1 cellular context compared by ENCODE assay signal in the genomic region with DNA sequence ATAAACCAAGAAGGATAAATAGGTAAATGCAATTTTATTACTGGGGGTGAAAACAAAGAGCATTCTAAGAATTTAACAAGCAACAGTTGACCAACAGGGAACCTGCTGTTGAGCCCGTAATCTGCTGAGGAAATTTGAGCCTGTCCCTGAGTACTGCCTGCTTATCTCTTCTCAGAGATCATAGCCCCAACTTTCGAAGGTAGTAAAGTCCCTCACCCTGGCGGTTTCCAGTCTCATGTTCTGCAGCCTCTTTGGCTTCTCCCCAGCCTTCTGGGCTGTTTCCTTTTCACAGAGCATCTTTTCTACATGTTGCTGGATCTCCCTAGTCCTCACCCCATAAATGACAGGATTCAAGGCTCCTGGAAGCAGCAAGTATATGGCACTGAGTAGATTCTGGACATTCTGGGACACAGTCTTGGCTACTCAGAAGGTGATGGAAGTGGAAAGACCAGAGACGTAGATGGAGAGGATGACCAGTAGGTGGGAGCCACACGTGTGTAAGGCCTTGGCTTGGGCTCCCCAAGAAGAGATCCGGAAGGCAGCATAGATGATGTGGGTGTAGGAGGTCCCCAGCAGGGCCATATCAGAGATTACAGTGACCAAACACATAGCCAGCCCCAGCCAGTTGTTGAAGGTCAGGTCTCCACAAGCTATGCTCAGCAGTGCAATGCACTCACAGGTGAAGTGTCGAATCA.
TF ChIP-seq lines count a peak whose summit lies in the region.

No MANE protein-coding gene starts in this region.

TF ChIP-seq in K562, 482 proteins besides CTCF, POLR2A, EP300 and RAD21 (continued from another document):
- peak in 1 of 2 experiments; percentile 42; a peak in 1 of 4 replicates for TF ChIP-seq RCOR1 (IDR thresholded peaks at IDR 0.05; ENCODE audit: borderline replicate concordance in 1 of 2, low read depth in 2 of 2, low read length in 2 of 2)
- 0 out of 2 replicates have a peak, but pooled peaks have one; percentile 42 for TF ChIP-seq SMARCE1 (IDR thresholded peaks at IDR 0.05)
- no peak; a peak in 2 of 4 replicates for TF ChIP-seq MAZ (CRISPR knock-in tag; conservative IDR thresholded peaks at IDR 0.05 in 1 of 2, IDR thresholded peaks at IDR 0.05 in 1 of 2)
- no peak for TF ChIP-seq TFAM (CRISPR knock-in tag; conservative IDR thresholded peaks at IDR 0.05)
- TF ChIP-seq ELF4 (CRISPR knock-in tag; IDR thresholded peaks at IDR 0.05): no peak
- no peak for TF ChIP-seq RBM17 (IDR thresholded peaks at IDR 0.05; ENCODE audit: borderline replicate concordance, low read depth, low read length)
- TF ChIP-seq ZNF696 (CRISPR knock-in tag; conservative IDR thresholded peaks at IDR 0.05): no peak
- TF ChIP-seq, protein P1, sequence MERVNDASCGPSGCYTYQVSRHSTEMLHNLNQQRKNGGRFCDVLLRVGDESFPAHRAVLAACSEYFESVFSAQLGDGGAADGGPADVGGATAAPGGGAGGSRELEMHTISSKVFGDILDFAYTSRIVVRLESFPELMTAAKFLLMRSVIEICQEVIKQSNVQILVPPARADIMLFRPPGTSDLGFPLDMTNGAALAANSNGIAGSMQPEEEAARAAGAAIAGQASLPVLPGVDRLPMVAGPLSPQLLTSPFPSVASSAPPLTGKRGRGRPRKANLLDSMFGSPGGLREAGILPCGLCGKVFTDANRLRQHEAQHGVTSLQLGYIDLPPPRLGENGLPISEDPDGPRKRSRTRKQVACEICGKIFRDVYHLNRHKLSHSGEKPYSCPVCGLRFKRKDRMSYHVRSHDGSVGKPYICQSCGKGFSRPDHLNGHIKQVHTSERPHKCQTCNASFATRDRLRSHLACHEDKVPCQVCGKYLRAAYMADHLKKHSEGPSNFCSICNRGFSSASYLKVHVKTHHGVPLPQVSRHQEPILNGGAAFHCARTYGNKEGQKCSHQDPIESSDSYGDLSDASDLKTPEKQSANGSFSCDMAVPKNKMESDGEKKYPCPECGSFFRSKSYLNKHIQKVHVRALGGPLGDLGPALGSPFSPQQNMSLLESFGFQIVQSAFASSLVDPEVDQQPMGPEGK (CRISPR knock-in tag; IDR thresholded peaks at IDR 0.05; ENCODE audit: borderline replicate concordance): no peak
- TF ChIP-seq BCOR (IDR thresholded peaks at IDR 0.05): no peak
- no peak for TF ChIP-seq CSDE1 (IDR thresholded peaks at IDR 0.05)
- TF ChIP-seq PRPF4 (IDR thresholded peaks at IDR 0.05; ENCODE audit: insufficient read depth, low read depth, low read length, poor library complexity, severe bottlenecking): no peak
- TF ChIP-seq, protein P2, sequence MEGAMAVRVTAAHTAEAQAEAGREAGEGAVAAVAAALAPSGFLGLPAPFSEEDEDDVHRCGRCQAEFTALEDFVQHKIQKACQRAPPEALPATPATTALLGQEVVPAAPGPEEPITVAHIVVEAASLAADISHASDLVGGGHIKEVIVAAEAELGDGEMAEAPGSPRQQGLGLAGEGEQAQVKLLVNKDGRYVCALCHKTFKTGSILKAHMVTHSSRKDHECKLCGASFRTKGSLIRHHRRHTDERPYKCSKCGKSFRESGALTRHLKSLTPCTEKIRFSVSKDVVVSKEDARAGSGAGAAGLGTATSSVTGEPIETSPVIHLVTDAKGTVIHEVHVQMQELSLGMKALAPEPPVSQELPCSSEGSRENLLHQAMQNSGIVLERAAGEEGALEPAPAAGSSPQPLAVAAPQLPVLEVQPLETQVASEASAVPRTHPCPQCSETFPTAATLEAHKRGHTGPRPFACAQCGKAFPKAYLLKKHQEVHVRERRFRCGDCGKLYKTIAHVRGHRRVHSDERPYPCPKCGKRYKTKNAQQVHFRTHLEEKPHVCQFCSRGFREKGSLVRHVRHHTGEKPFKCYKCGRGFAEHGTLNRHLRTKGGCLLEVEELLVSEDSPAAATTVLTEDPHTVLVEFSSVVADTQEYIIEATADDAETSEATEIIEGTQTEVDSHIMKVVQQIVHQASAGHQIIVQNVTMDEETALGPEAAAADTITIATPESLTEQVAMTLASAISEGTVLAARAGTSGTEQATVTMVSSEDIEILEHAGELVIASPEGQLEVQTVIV (CRISPR knock-in tag; IDR thresholded peaks at IDR 0.05; ENCODE audit: borderline replicate concordance): no peak
- TF ChIP-seq HDAC2 (IDR thresholded peaks at IDR 0.05): 0 out of 2 replicates have a peak, but pooled peaks have one; percentile 53
- no peak for TF ChIP-seq XRCC4 (IDR thresholded peaks at IDR 0.05; ENCODE audit: extremely low read depth, insufficient read depth, insufficient read length)
- TF ChIP-seq, protein P3, sequence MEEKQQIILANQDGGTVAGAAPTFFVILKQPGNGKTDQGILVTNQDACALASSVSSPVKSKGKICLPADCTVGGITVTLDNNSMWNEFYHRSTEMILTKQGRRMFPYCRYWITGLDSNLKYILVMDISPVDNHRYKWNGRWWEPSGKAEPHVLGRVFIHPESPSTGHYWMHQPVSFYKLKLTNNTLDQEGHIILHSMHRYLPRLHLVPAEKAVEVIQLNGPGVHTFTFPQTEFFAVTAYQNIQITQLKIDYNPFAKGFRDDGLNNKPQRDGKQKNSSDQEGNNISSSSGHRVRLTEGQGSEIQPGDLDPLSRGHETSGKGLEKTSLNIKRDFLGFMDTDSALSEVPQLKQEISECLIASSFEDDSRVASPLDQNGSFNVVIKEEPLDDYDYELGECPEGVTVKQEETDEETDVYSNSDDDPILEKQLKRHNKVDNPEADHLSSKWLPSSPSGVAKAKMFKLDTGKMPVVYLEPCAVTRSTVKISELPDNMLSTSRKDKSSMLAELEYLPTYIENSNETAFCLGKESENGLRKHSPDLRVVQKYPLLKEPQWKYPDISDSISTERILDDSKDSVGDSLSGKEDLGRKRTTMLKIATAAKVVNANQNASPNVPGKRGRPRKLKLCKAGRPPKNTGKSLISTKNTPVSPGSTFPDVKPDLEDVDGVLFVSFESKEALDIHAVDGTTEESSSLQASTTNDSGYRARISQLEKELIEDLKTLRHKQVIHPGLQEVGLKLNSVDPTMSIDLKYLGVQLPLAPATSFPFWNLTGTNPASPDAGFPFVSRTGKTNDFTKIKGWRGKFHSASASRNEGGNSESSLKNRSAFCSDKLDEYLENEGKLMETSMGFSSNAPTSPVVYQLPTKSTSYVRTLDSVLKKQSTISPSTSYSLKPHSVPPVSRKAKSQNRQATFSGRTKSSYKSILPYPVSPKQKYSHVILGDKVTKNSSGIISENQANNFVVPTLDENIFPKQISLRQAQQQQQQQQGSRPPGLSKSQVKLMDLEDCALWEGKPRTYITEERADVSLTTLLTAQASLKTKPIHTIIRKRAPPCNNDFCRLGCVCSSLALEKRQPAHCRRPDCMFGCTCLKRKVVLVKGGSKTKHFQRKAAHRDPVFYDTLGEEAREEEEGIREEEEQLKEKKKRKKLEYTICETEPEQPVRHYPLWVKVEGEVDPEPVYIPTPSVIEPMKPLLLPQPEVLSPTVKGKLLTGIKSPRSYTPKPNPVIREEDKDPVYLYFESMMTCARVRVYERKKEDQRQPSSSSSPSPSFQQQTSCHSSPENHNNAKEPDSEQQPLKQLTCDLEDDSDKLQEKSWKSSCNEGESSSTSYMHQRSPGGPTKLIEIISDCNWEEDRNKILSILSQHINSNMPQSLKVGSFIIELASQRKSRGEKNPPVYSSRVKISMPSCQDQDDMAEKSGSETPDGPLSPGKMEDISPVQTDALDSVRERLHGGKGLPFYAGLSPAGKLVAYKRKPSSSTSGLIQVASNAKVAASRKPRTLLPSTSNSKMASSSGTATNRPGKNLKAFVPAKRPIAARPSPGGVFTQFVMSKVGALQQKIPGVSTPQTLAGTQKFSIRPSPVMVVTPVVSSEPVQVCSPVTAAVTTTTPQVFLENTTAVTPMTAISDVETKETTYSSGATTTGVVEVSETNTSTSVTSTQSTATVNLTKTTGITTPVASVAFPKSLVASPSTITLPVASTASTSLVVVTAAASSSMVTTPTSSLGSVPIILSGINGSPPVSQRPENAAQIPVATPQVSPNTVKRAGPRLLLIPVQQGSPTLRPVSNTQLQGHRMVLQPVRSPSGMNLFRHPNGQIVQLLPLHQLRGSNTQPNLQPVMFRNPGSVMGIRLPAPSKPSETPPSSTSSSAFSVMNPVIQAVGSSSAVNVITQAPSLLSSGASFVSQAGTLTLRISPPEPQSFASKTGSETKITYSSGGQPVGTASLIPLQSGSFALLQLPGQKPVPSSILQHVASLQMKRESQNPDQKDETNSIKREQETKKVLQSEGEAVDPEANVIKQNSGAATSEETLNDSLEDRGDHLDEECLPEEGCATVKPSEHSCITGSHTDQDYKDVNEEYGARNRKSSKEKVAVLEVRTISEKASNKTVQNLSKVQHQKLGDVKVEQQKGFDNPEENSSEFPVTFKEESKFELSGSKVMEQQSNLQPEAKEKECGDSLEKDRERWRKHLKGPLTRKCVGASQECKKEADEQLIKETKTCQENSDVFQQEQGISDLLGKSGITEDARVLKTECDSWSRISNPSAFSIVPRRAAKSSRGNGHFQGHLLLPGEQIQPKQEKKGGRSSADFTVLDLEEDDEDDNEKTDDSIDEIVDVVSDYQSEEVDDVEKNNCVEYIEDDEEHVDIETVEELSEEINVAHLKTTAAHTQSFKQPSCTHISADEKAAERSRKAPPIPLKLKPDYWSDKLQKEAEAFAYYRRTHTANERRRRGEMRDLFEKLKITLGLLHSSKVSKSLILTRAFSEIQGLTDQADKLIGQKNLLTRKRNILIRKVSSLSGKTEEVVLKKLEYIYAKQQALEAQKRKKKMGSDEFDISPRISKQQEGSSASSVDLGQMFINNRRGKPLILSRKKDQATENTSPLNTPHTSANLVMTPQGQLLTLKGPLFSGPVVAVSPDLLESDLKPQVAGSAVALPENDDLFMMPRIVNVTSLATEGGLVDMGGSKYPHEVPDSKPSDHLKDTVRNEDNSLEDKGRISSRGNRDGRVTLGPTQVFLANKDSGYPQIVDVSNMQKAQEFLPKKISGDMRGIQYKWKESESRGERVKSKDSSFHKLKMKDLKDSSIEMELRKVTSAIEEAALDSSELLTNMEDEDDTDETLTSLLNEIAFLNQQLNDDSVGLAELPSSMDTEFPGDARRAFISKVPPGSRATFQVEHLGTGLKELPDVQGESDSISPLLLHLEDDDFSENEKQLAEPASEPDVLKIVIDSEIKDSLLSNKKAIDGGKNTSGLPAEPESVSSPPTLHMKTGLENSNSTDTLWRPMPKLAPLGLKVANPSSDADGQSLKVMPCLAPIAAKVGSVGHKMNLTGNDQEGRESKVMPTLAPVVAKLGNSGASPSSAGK (IDR thresholded peaks at IDR 0.05): 0 out of 2 replicates have a peak, but pooled peaks have one; percentile 40
- TF ChIP-seq, protein P4, sequence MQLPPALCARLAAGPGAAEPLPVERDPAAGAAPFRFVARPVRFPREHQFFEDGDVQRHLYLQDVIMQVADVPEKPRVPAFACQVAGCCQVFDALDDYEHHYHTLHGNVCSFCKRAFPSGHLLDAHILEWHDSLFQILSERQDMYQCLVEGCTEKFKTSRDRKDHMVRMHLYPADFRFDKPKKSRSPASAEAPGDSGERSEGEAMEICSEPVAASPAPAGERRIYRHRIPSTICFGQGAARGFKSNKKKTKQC (CRISPR knock-in tag; IDR thresholded peaks at IDR 0.05): no peak
